18 cellular contexts compared by ENCODE assay signal in the genomic region with DNA sequence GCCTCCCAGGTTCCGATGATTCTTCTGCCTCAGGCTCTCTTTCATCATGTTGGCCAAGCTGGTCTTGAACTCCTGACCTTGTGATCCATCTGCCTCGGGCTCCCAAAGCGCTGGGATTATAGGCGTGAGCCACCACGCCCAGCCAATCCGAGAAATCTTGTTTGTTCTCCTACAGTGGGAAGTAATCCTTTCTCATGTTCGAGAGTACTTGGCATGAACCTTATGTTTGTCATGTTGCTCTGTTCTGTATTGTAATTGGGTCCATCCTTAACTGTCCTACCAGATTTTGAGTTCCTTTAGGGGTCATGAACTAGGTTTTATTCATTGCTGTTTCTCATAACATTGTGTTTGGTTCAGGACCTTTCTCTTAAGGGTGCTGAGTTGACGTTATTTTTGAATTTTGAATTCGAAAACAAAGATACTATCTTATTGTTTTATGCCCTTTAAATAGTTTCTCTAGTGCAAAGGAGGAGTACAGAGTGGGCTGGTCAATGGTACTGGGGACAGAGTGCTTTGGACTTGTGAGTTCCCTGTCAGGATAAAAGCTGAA.
"Had no signal": no experiment of that assay in that cellular context is flagged by ENCODE, and none has a peak within 500 bp of the region (broad histone marks: within the 10 kb centered on the region; RNA-seq: fewer than 3 reads in every experiment).

No MANE protein-coding gene starts in this region.

- H3K4me3 ChIP-seq: body of pancreas, stomach, vagina had no signal

- H3K27ac Mint-ChIP-seq: activated naive CD8-positive, alpha-beta T cell treated with anti-CD3 and anti-CD28 coated beads for 36 hours had no signal

- H3K27ac ChIP-seq: body of pancreas, stomach, vagina, VCaP had no signal

- DNase-seq: activated CD4-positive, alpha-beta T cell treated with anti-CD3 and anti-CD28 coated beads for 1 hour; activated naive CD4-positive, alpha-beta T cell; activated naive CD8-positive, alpha-beta T cell treated with anti-CD3 and anti-CD28 coated beads for 36 hours; amniotic stem cell; body of pancreas; caudate nucleus; effector memory CD8-positive, alpha-beta T cell; head of caudate nucleus; kidney; mammary epithelial cell; midbrain; occipital lobe; retina; stomach had no signal

- H3K27me3 Mint-ChIP-seq: activated naive CD8-positive, alpha-beta T cell treated with anti-CD3 and anti-CD28 coated beads for 36 hours; effector memory CD8-positive, alpha-beta T cell had no signal

- H3K9me3 ChIP-seq: body of pancreas, stomach, vagina had no signal

- ATAC-seq: body of pancreas; effector memory CD8-positive, alpha-beta T cell; left lobe of liver had no signal

- H3K4me3 Mint-ChIP-seq: activated naive CD8-positive, alpha-beta T cell treated with anti-CD3 and anti-CD28 coated beads for 36 hours; effector memory CD8-positive, alpha-beta T cell; T-helper 1 cell treated with Interleukin-12 subunit alpha and Interleukin-12 subunit beta and Interleukin-4 antibody, amounts not matched to agents 30 μg/mL and 1 μg/mL, for 36 hours had no signal

- H3K27me3 ChIP-seq: body of pancreas, stomach, vagina had no signal

- H3K36me3 ChIP-seq: stomach, vagina had no signal
